ENCODE assay signal across 1 cellular context in genomic region chr18:65943268-65943667, GRCh38.
TF ChIP-seq lines count a peak whose summit lies in the region.

No MANE protein-coding gene starts in this region.

TF ChIP-seq in GM23338, 12 proteins besides CTCF, POLR2A, EP300 and RAD21 (continued from another document):
- TF ChIP-seq, protein P1, sequence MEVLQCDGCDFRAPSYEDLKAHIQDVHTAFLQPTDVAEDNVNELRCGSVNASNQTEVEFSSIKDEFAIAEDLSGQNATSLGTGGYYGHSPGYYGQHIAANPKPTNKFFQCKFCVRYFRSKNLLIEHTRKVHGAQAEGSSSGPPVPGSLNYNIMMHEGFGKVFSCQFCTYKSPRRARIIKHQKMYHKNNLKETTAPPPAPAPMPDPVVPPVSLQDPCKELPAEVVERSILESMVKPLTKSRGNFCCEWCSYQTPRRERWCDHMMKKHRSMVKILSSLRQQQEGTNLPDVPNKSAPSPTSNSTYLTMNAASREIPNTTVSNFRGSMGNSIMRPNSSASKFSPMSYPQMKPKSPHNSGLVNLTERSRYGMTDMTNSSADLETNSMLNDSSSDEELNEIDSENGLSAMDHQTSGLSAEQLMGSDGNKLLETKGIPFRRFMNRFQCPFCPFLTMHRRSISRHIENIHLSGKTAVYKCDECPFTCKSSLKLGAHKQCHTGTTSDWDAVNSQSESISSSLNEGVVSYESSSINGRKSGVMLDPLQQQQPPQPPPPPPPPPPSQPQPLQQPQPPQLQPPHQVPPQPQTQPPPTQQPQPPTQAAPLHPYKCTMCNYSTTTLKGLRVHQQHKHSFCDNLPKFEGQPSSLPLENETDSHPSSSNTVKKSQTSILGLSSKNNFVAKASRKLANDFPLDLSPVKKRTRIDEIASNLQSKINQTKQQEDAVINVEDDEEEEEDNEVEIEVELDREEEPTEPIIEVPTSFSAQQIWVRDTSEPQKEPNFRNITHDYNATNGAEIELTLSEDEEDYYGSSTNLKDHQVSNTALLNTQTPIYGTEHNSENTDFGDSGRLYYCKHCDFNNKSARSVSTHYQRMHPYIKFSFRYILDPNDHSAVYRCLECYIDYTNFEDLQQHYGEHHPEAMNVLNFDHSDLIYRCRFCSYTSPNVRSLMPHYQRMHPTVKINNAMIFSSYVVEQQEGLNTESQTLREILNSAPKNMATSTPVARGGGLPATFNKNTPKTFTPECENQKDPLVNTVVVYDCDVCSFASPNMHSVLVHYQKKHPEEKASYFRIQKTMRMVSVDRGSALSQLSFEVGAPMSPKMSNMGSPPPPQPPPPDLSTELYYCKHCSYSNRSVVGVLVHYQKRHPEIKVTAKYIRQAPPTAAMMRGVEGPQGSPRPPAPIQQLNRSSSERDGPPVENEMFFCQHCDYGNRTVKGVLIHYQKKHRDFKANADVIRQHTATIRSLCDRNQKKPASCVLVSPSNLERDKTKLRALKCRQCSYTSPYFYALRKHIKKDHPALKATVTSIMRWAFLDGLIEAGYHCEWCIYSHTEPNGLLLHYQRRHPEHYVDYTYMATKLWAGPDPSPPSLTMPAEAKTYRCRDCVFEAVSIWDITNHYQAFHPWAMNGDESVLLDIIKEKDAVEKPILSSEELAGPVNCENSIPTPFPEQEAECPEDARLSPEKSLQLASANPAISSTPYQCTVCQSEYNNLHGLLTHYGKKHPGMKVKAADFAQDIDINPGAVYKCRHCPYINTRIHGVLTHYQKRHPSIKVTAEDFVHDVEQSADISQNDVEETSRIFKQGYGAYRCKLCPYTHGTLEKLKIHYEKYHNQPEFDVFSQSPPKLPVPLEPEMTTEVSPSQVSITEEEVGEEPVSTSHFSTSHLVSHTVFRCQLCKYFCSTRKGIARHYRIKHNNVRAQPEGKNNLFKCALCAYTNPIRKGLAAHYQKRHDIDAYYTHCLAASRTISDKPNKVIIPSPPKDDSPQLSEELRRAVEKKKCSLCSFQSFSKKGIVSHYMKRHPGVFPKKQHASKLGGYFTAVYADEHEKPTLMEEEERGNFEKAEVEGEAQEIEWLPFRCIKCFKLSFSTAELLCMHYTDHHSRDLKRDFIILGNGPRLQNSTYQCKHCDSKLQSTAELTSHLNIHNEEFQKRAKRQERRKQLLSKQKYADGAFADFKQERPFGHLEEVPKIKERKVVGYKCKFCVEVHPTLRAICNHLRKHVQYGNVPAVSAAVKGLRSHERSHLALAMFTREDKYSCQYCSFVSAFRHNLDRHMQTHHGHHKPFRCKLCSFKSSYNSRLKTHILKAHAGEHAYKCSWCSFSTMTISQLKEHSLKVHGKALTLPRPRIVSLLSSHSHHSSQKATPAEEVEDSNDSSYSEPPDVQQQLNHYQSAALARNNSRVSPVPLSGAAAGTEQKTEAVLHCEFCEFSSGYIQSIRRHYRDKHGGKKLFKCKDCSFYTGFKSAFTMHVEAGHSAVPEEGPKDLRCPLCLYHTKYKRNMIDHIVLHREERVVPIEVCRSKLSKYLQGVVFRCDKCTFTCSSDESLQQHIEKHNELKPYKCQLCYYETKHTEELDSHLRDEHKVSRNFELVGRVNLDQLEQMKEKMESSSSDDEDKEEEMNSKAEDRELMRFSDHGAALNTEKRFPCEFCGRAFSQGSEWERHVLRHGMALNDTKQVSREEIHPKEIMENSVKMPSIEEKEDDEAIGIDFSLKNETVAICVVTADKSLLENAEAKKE (CRISPR knock-in tag; IDR thresholded peaks at IDR 0.05) = no peak
- TF ChIP-seq EZH2phosphoT487 (IDR thresholded peaks at IDR 0.05; ENCODE audit: unreplicated experiment) = no peak
- TF ChIP-seq, protein P2, sequence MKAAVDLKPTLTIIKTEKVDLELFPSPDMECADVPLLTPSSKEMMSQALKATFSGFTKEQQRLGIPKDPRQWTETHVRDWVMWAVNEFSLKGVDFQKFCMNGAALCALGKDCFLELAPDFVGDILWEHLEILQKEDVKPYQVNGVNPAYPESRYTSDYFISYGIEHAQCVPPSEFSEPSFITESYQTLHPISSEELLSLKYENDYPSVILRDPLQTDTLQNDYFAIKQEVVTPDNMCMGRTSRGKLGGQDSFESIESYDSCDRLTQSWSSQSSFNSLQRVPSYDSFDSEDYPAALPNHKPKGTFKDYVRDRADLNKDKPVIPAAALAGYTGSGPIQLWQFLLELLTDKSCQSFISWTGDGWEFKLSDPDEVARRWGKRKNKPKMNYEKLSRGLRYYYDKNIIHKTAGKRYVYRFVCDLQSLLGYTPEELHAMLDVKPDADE (IDR thresholded peaks at IDR 0.05) = no peak
